Comparison of ENCODE assay signal across 14 cellular contexts in the genomic region with DNA sequence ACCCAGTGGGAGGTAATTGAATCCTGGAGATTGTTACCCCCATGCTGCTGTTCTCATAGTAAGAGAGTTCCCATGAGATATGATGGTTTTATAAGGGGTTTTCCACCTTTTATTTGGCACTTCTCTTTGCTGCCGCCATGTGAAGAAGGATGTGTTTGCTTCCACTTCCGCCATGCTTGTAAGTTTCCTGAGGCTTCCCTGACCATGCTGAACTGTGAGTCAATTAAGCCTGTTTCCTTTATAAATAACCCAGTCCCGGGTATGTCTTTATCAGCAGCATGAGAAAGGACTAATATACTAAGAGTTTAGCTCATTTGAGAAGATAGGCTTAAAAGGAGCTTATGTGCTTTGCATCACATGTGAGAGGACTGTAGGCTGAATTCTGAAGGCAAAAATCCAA. TPM values are rescaled to one million over a fixed set of nuclear protein-coding genes. Genes with fewer than 3 reads are reported as not detected.
DNase-seq lines count a peak whose midpoint lies in the region; ATAC-seq, FAIRE-seq and TF ChIP-seq lines count a peak whose summit lies in the region.
"Had no signal": no experiment of that assay in that cellular context is flagged by ENCODE, and none has a peak within 500 bp of the region (broad histone marks: within the 10 kb centered on the region; RNA-seq: fewer than 3 reads in every experiment).

No MANE protein-coding gene starts in this region.

- H3K9ac ChIP-seq in endothelial cell of umbilical vein (replicated peaks; ENCODE audit: extremely low read depth, insufficient read depth, low read length) (peak overlapping the region; percentile 20), skeletal muscle satellite cell (ENCODE audit: low read depth, low read length) (peak overlapping the region; percentile 54)
- H3K9ac ChIP-seq: BLaER1 had no signal

- no peaks in the 10 kb centered on the region for H3K9me2 ChIP-seq in hepatocyte (replicated peaks; ENCODE audit: insufficient read depth)

- TF ChIP-seq POLR2A in endothelial cell of umbilical vein (IDR thresholded peaks at IDR 0.05; ENCODE audit: low read depth, low read length), result no peak
- no peak for TF ChIP-seq POLR2A in tibial nerve (IDR thresholded peaks at IDR 0.05)

- H3K4me2 ChIP-seq in endothelial cell of umbilical vein (ENCODE audit: insufficient read depth, low read length), result peak overlapping the region; percentile 35
- peak overlapping the region; percentile 28 for H3K4me2 ChIP-seq in skeletal muscle satellite cell (ENCODE audit: low read length)
- H3K4me2 ChIP-seq in hepatocyte, result no peak overlapping the region
- H3K4me2 ChIP-seq: BLaER1 had no signal

- no peak overlapping the region for H3K4me3 ChIP-seq in RWPE2 (ENCODE audit: severe bottlenecking)
- no peak overlapping the region for H3K4me3 ChIP-seq in endothelial cell of umbilical vein (replicated peaks in 1 of 3; ENCODE audit: insufficient read depth in 1 of 3, low read depth in 1 of 3, low read length in 3 of 3)
- H3K4me3 ChIP-seq in skeletal muscle satellite cell (ENCODE audit: low read length), result no peak overlapping the region
- H3K4me3 ChIP-seq in hepatocyte, result no peak overlapping the region
- H3K4me3 ChIP-seq in tibial nerve, result no peak overlapping the region
- H3K4me3 ChIP-seq: BLaER1 had no signal

- H3K36me3 ChIP-seq in RWPE2 (ENCODE audit: low read depth), result peaks cover 82% of the 10 kb centered on the region
- H3K36me3 ChIP-seq in endothelial cell of umbilical vein (ENCODE audit: control insufficient read depth in 2 of 2, extremely low read depth in 1 of 2, insufficient read depth in 2 of 2, low read length in 2 of 2), result peaks cover 12 to 18% of the 10 kb centered on the region in 2 experiments
- H3K36me3 ChIP-seq in skeletal muscle satellite cell (ENCODE audit: insufficient read depth, low read length), result peaks cover 66% of the 10 kb centered on the region
- H3K36me3 ChIP-seq in hepatocyte (replicated peaks; ENCODE audit: insufficient read depth, low read depth), result no peaks in the 10 kb centered on the region
- peaks cover 4 to 98% (median 6%) of the 10 kb centered on the region in 3 donors for H3K36me3 ChIP-seq in tibial nerve

- H3K27me3 ChIP-seq in RWPE2 (ENCODE audit: insufficient read depth, poor library complexity, severe bottlenecking), result no peaks in the 10 kb centered on the region
- H3K27me3 ChIP-seq in endothelial cell of umbilical vein (ENCODE audit: control insufficient read depth in 2 of 2, insufficient read depth in 2 of 2, low read length in 2 of 2), result no peaks in the 10 kb centered on the region
- no peaks in the 10 kb centered on the region for H3K27me3 ChIP-seq in skeletal muscle satellite cell (ENCODE audit: control insufficient read depth, insufficient read depth, low read length)
- no peaks in the 10 kb centered on the region for H3K27me3 ChIP-seq in hepatocyte
- H3K27me3 ChIP-seq in tibial nerve, result no peaks in the 10 kb centered on the region
- H3K27me3 ChIP-seq: BLaER1 had no signal

- intact Hi-C loops in endothelial cell of umbilical vein (cut with micrococcal nuclease), result loop anchor here (1.0 to 2.0 kb wide), 2 partner anchors 44 to 113 kb away; a partner anchor contains a TSS

- no peaks in the 10 kb centered on the region for H3K9me3 ChIP-seq in RWPE2 (ENCODE audit: severe bottlenecking)
- no peaks in the 10 kb centered on the region for H3K9me3 ChIP-seq in endothelial cell of umbilical vein (replicated peaks; ENCODE audit: control insufficient read depth, insufficient read depth, low read length)
- H3K9me3 ChIP-seq in skeletal muscle satellite cell (replicated peaks; ENCODE audit: low read length), result no peaks in the 10 kb centered on the region
- no peaks in the 10 kb centered on the region for H3K9me3 ChIP-seq in hepatocyte (ENCODE audit: low read depth)
- H3K9me3 ChIP-seq in tibial nerve, result no peaks in the 10 kb centered on the region
- H3K9me3 ChIP-seq: BLaER1 had no signal

- peak; percentile 80 for DNase-seq in NCI-H82 (lab: John Stamatoyannopoulos, UW)
- no peak for DNase-seq in NCI-H82 treated with DMSO at 0.1 percent for 48 hours (lab: John Stamatoyannopoulos, UW; ENCODE audit: unreplicated experiment)
- DNase-seq in RWPE2 (ENCODE audit: low spot score), result no peak
- peak; percentile 70 for DNase-seq in endothelial cell of umbilical vein (ENCODE audit: low read depth, low spot score)
- DNase-seq in hepatocyte (ENCODE audit: low spot score), result no peak
- no peak for DNase-seq in tibial nerve (ENCODE audit: low spot score in 2 of 2)
- no peak for DNase-seq in activated effector memory CD4-positive, alpha-beta T cell treated with anti-CD3 and anti-CD28 coated beads, Interleukin-2, amount 50 U/mL, for 16 hours
- DNase-seq: NCI-H1436 treated with DMSO at 0.1 percent for 48 hours, NCI-H2081 treated with DMSO at 0.1 percent for 48 hours, NCI-H524 treated with DMSO at 0.1 percent for 48 hours, OCI-M1 had no signal

- ATAC-seq in RWPE2 (ENCODE audit: low read depth), result no peak

- H2AFZ ChIP-seq in endothelial cell of umbilical vein (ENCODE audit: low read depth, low read length), result no peak overlapping the region
- no peak overlapping the region for H2AFZ ChIP-seq in hepatocyte

- H3K9me1 ChIP-seq in endothelial cell of umbilical vein (replicated peaks; ENCODE audit: control insufficient read depth, extremely low read depth, insufficient read depth, low read length), result no peaks in the 10 kb centered on the region

- BruUV-seq in endothelial cell of umbilical vein (replicated peaks; lab: Mats Ljungman, UMichigan), result no TSS peak

- H4K20me1 ChIP-seq in endothelial cell of umbilical vein (replicated peaks; ENCODE audit: control insufficient read depth, extremely low read depth, insufficient read depth, low read length), result no peaks in the 10 kb centered on the region
- no peaks in the 10 kb centered on the region for H4K20me1 ChIP-seq in hepatocyte (ENCODE audit: insufficient read depth, poor library complexity, severe bottlenecking)

- H3K27ac ChIP-seq in RWPE2 (ENCODE audit: poor library complexity, severe bottlenecking) (peak overlapping the region; percentile 81), endothelial cell of umbilical vein (ENCODE audit: insufficient read depth, low read depth, low read length) (peak overlapping the region; percentile 32), hepatocyte (no peak overlapping the region), tibial nerve (no peak overlapping the region)
- H3K27ac ChIP-seq: 22Rv1, BLaER1 had no signal

- POLR2A ChIA-PET in endothelial cell of umbilical vein (lab: Charles Lee), result interaction anchor here (0.5 kb wide), 1 partner anchor 841 kb away, joined by 5 read pairs; no protein-coding TSS in a partner anchor

- CTCF ChIA-PET in endothelial cell of umbilical vein (lab: Charles Lee), result interaction anchor here (0.9 to 1.2 kb wide), 2 partner anchors 28 to 393 kb away, joined by 3 to 4 read pairs; no protein-coding TSS in a partner anchor

- WGBS in hepatocyte (ENCODE audit: low lambda C conversion rate, missing lambda C conversion rate), result 87% methylated on average over 3 of the region's 3 CpGs
- 80 to 83% methylated on average over 3 of the region's 3 CpGs for WGBS in tibial nerve, 2 donors

- peaks cover 14% of the 10 kb centered on the region for H3K4me1 ChIP-seq in RWPE2 (ENCODE audit: insufficient read depth, poor library complexity, severe bottlenecking)
- peaks cover 47% of the 10 kb centered on the region for H3K4me1 ChIP-seq in endothelial cell of umbilical vein (ENCODE audit: control insufficient read depth, extremely low read depth, insufficient read depth, low read length)
- peaks cover 30% of the 10 kb centered on the region for H3K4me1 ChIP-seq in skeletal muscle satellite cell (ENCODE audit: control insufficient read depth, insufficient read depth, low read length)
- peaks cover 7% of the 10 kb centered on the region for H3K4me1 ChIP-seq in hepatocyte (ENCODE audit: insufficient read depth)
- no peaks in the 10 kb centered on the region for H3K4me1 ChIP-seq in tibial nerve
- H3K4me1 ChIP-seq: BLaER1 had no signal

- FAIRE-seq in endothelial cell of umbilical vein (lab: Jason Lieb, UNC), result peak; percentile 95

- H3K79me2 ChIP-seq in endothelial cell of umbilical vein (ENCODE audit: control insufficient read depth, insufficient read depth, low read length) (peaks cover 7% of the 10 kb centered on the region), hepatocyte (peaks cover 5% of the 10 kb centered on the region)

- no peak for TF ChIP-seq CTCF in RWPE2 (IDR thresholded peaks at IDR 0.05; ENCODE audit: poor library complexity, severe bottlenecking)
- no peak for TF ChIP-seq CTCF in endothelial cell of umbilical vein (IDR thresholded peaks at IDR 0.05; ENCODE audit: extremely low read depth in 1 of 2, insufficient read depth in 1 of 2, low read depth in 1 of 2, low read length in 2 of 2)
- no peak for TF ChIP-seq CTCF in hepatocyte (IDR thresholded peaks at IDR 0.05; ENCODE audit: poor library complexity)
- no peak for TF ChIP-seq CTCF in tibial nerve (IDR thresholded peaks at IDR 0.05)

- TF ChIP-seq EP300 in tibial nerve (IDR thresholded peaks at IDR 0.05), result no peak

- dilution Hi-C loops in endothelial cell of umbilical vein (cut with MboI; ENCODE audit: extremely low pct_ligation_motif_present, low sequenced_read_pairs), result no loop called here

RNA-seq across cellular contexts. Expression of a gene that starts 29.3 kb away (rescaled TPM):
- total RNA-seq in endothelial cell of umbilical vein (97.6 and 107 TPM in 2 replicates), hepatocyte (80.3 and 82.2 TPM in 2 replicates), tibial nerve (100 to 1,000 TPM in 1 of 4 donors, 10 to 100 TPM in 3; 86.4 to 110 (median 94.9) TPM)
- polyA plus RNA-seq in endothelial cell of umbilical vein (220 and 301 TPM in 2 replicates), hepatocyte (86.9 and 91.5 TPM in 2 replicates)
- 219 and 226 TPM in 2 replicates for polyA plus RNA-seq in endothelial cell of umbilical vein (2011; cell fraction: cytosol; rRNA removed)
- 149 TPM in 2 replicates for polyA plus RNA-seq in endothelial cell of umbilical vein (2011; cell fraction: nucleus; rRNA removed)
- polyA plus RNA-seq in endothelial cell of umbilical vein (2012), result 59.6 and 79.1 TPM in 2 replicates
- 300 and 326 TPM in 2 replicates for polyA minus RNA-seq in endothelial cell of umbilical vein
- 72.5 TPM for polyA minus RNA-seq in endothelial cell of umbilical vein (2011; cell fraction: cytosol; rRNA and poly(A)+ RNA removed)
- polyA minus RNA-seq in endothelial cell of umbilical vein (2011; cell fraction: nucleus; rRNA and poly(A)+ RNA removed), result 62.2 and 69.8 TPM in 2 replicates
- total RNA-seq in skeletal muscle satellite cell (2012; rRNA removed), result 76.6 and 101 TPM in 2 replicates

RNA-seq across cellular contexts. Expression of a gene that starts 45.1 kb away (rescaled TPM):
- total RNA-seq in endothelial cell of umbilical vein (86.5 and 86.6 TPM in 2 replicates), hepatocyte (85.1 and 87.7 TPM in 2 replicates), tibial nerve (100 to 1,000 TPM; 138 to 199 (median 179) TPM)
- polyA plus RNA-seq in endothelial cell of umbilical vein (23.8 and 30.7 TPM in 2 replicates), hepatocyte (116 and 118 TPM in 2 replicates)
- polyA plus RNA-seq in endothelial cell of umbilical vein (2011; cell fraction: cytosol; rRNA removed), result 51.8 and 53.9 TPM in 2 replicates
- 25.8 and 55.3 TPM in 2 replicates for polyA plus RNA-seq in endothelial cell of umbilical vein (2011; cell fraction: nucleus; rRNA removed)
- 72.9 and 93.3 TPM in 2 replicates for polyA plus RNA-seq in endothelial cell of umbilical vein (2012)
- 17.1 and 20.5 TPM in 2 replicates for polyA minus RNA-seq in endothelial cell of umbilical vein
- 77.0 TPM for polyA minus RNA-seq in endothelial cell of umbilical vein (2011; cell fraction: cytosol; rRNA and poly(A)+ RNA removed)
- 9.1 and 13.3 TPM in 2 replicates for polyA minus RNA-seq in endothelial cell of umbilical vein (2011; cell fraction: nucleus; rRNA and poly(A)+ RNA removed)
- 82.4 and 109 TPM in 2 replicates for total RNA-seq in skeletal muscle satellite cell (2012; rRNA removed)

RNA-seq across cellular contexts. Expression of a gene that starts 46.3 kb away (rescaled TPM):
- total RNA-seq in endothelial cell of umbilical vein (15.2 and 15.9 TPM in 2 replicates), hepatocyte (18.5 and 19.8 TPM in 2 replicates), tibial nerve (10 to 100 TPM; 18.6 to 53.1 (median 28.3) TPM)
- polyA plus RNA-seq in endothelial cell of umbilical vein (6.9 and 7.7 TPM in 2 replicates), hepatocyte (13.8 and 19.6 TPM in 2 replicates)
- polyA plus RNA-seq in endothelial cell of umbilical vein (2011; cell fraction: cytosol; rRNA removed), result 9.5 and 10.9 TPM in 2 replicates
- polyA plus RNA-seq in endothelial cell of umbilical vein (2011; cell fraction: nucleus; rRNA removed), result 12.0 and 16.5 TPM in 2 replicates
- 10.3 and 13.5 TPM in 2 replicates for polyA plus RNA-seq in endothelial cell of umbilical vein (2012)
- 15.6 and 24.8 TPM in 2 replicates for polyA minus RNA-seq in endothelial cell of umbilical vein
- 8.5 TPM for polyA minus RNA-seq in endothelial cell of umbilical vein (2011; cell fraction: cytosol; rRNA and poly(A)+ RNA removed)
- polyA minus RNA-seq in endothelial cell of umbilical vein (2011; cell fraction: nucleus; rRNA and poly(A)+ RNA removed), result 19.1 and 26.0 TPM in 2 replicates
- total RNA-seq in skeletal muscle satellite cell (2012; rRNA removed), result 9.6 and 16.0 TPM in 2 replicates

Comparison
In these comparisons a context has a peak if more than half of its experiments do, and no peak if none do; other contexts are left out.
1. DNase-seq: peak in NCI-H82 (single experiment) and endothelial cell of umbilical vein (single experiment); none in NCI-H82 treated with DMSO at 0.1 percent for 48 hours (single experiment), RWPE2 (single experiment), hepatocyte (single experiment), tibial nerve (0 of 2) and activated effector memory CD4-positive, alpha-beta T cell treated with anti-CD3 and anti-CD28 coated beads, Interleukin-2, amount 50 U/mL, for 16 hours (single experiment).
2. H3K27ac ChIP-seq: peak in RWPE2 (single experiment) and endothelial cell of umbilical vein (single experiment); none in hepatocyte (single experiment) and tibial nerve (0 of 4).